In the genomic region with DNA sequence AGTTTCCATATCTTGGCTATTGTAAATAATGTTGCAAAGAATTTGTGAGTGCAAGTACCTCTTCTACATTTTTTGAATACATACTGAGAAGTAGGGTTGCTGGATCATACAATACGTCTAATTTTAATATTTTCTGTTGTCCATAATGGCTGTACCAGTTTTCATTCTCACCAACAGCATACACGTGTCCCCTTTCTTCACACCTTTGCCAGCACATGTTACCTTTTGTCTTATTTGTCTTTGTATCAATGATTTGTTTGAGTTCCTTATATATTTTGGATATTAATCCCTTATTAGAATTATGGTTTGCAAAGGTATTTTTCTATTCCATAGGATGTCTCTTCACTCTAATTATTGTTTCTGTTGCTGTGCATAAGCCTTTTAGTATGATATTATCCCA, we compare ENCODE assay signal across 35 cellular contexts.
"Had no signal": no experiment of that assay in that cellular context is flagged by ENCODE, and none has a peak within 500 bp of the region (broad histone marks: within the 10 kb centered on the region; RNA-seq: fewer than 3 reads in every experiment).

No MANE protein-coding gene starts in this region.

- H3K27me3 ChIP-seq: MG63 had no signal

- H3K36me3 ChIP-seq: MG63 had no signal

- DNase-seq: Karpas-422, Kasumi-1, MG63, MM.1S, MV-4-11, NCI-H1048, NCI-H1092, NCI-H1092 treated with DMSO at 0.1 percent for 48 hours, NCI-H1105, NCI-H1105 treated with DMSO at 0.1 percent for 48 hours, NCI-H1417, NCI-H1417 treated with DMSO at 0.1 percent for 48 hours, NCI-H1436, NCI-H1436 treated with DMSO at 0.1 percent for 48 hours, NCI-H146, NCI-H1694, NCI-H1694 treated with DMSO at 0.1 percent for 48 hours, NCI-H187, NCI-H187 treated with DMSO at 0.1 percent for 48 hours, NCI-H1930, NCI-H2029, NCI-H2029 treated with DMSO at 0.1 percent for 48 hours, NCI-H2081, NCI-H2081 treated with DMSO at 0.1 percent for 48 hours, NCI-H2107, NCI-H2171, NCI-H2171 treated with DMSO at 0.1 percent for 48 hours, NCI-H2227 treated with DMSO at 0.1 percent for 48 hours, NCI-H226, NCI-H345, NCI-H446, NCI-H446 treated with DMSO at 0.1 percent for 48 hours, NCI-H510A, NCI-H510A treated with DMSO at 0.1 percent for 48 hours, NCI-H524 had no signal

- H3K4me3 ChIP-seq: MG63 had no signal
